In the genomic region with DNA sequence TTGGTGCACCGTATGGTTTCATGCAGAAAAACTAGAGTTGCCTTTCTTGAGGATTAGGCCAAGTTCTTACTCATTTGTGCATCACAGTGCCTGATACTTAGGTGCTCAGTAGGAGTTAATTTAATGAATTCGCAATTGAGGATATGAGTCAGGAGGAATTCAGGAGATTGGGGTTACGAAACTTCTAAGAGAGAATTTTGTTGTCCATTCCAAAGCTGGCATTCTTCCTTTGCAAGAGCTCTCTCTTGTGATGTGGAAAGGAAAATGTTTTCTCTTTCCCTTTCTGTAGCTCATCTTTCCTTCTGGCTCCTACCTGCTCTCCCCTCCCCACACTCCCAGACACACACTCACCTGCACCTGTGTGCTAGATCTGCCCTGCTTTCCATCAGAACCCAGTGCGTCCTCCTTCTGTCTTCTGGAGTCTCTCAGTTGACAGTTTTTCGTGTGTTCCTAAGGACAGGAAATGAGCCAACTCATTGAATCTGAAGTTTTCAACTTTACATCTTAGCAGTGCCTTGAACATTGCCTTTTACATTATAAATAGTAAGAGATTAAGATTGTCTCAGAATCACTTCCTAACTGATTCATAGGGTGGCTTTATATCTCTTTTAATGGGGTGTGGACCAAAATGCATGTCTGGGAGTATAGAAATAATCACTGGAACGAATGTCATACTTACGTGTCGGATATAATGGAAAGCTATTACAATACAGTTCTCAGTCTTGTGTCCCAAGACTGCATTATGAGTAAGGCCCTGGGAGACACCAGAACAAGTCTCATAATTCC, we compare ENCODE assay signal across 14 cellular contexts. TPM values are rescaled to one million over a fixed set of nuclear protein-coding genes. Genes with fewer than 3 reads are reported as not detected.
DNase-seq lines count a peak whose midpoint lies in the region; ATAC-seq, FAIRE-seq and TF ChIP-seq lines count a peak whose summit lies in the region.
"Had no signal": no experiment of that assay in that cellular context is flagged by ENCODE, and none has a peak within 500 bp of the region (broad histone marks: within the 10 kb centered on the region; RNA-seq: fewer than 3 reads in every experiment).

No MANE protein-coding gene starts in this region.

- no peaks in the 10 kb centered on the region for H3K27me3 ChIP-seq in A673 (replicated peaks; ENCODE audit: insufficient read depth, low read depth, low read length, poor library complexity)
- H3K27me3 ChIP-seq in adipocyte (replicated peaks; ENCODE audit: control insufficient read depth, insufficient read depth, low read length): no peaks in the 10 kb centered on the region
- no peaks in the 10 kb centered on the region for H3K27me3 ChIP-seq in HepG2 (ENCODE audit: control insufficient read depth in 1 of 2, insufficient read depth in 2 of 2, low read length in 2 of 2)
- H3K27me3 ChIP-seq: BLaER1, spleen had no signal

- TF ChIP-seq RAD21 in HepG2 (CRISPR knock-in tag; IDR thresholded peaks at IDR 0.05): no peak

- H4K20me1 ChIP-seq in HepG2 (ENCODE audit: insufficient read depth, low read length): no peaks in the 10 kb centered on the region
- H4K20me1 ChIP-seq: BLaER1 had no signal

- H3K36me3 ChIP-seq in A673 (ENCODE audit: insufficient read depth, low read length, poor library complexity, severe bottlenecking) (peaks cover 28% of the 10 kb centered on the region), adipocyte (ENCODE audit: control insufficient read depth, insufficient read depth, low read length, severe bottlenecking) (peaks cover 43% of the 10 kb centered on the region), HepG2 (replicated peaks in 1 of 2; ENCODE audit: control insufficient read depth in 1 of 2, insufficient read depth in 2 of 2, low read length in 2 of 2) (peaks cover 8 to 26% of the 10 kb centered on the region in 2 experiments)

- ATAC-seq in HepG2: no peak
- ATAC-seq: GM12878; stimulated activated naive B cell treated with anti-CD40 and anti-IgM and Interleukin-4, amounts not matched to agents 10 μg/mL and 1 μg/mL and 100 μg/mL, for 72 hours had no signal

- WGBS in HepG2 (ENCODE audit: low lambda C conversion rate): 96% methylated on average over 8 of the region's 8 CpGs

- H3K27me3 Mint-ChIP-seq in HFFc6 (ENCODE audit: insufficient read depth): no peaks in the 10 kb centered on the region
- H3K27me3 Mint-ChIP-seq in activated T-helper 2 cell treated with anti-CD3 and anti-CD28 coated beads, Interferon-gamma antibody, Interleukin-2, Interleukin-4, amounts not matched to agents 10 μg/mL and 5 μg/mL and 100 μg/mL, durations not matched to agents 14 hours and 24 hours and 36 hours (ENCODE audit: low read depth): no peaks in the 10 kb centered on the region
- H3K27me3 Mint-ChIP-seq: activated B cell treated with CpG ODN at 0.5 μM for 24 hours; memory B cell; stimulated activated naive B cell treated with anti-CD40 and anti-IgM and Interleukin-4, amounts not matched to agents 10 μg/mL and 1 μg/mL and 100 μg/mL, for 72 hours had no signal

- POLR2A ChIA-PET in A673 (lab: Charles Lee; ENCODE audit: low non-redundant PET): no interaction called here
- POLR2A ChIA-PET in HepG2 (lab: Yijun Ruan, JAX): no interaction called here

- no peak for FAIRE-seq in HepG2 (lab: Jason Lieb, UNC)
- FAIRE-seq: GM12878 had no signal

- H3K4me3 ChIP-seq in A673 (ENCODE audit: low read depth, low read length, poor library complexity, severe bottlenecking) (peak overlapping the region; percentile 17), adipocyte (ENCODE audit: low read length) (peak overlapping the region; percentile 76), HepG2 (replicated peaks in 1 of 3; ENCODE audit: insufficient read depth in 1 of 3, low read depth in 2 of 3, low read length in 3 of 3) (no peak overlapping the region)
- H3K4me3 ChIP-seq: BLaER1, GM12878, spleen had no signal

- TF ChIP-seq CTCF in A673 (conservative IDR thresholded peaks at IDR 0.05; ENCODE audit: low read depth, low read length): no peak
- TF ChIP-seq CTCF in HFFc6 (IDR thresholded peaks at IDR 0.05): no peak
- TF ChIP-seq CTCF in HepG2 (CRISPR knock-in tag; IDR thresholded peaks at IDR 0.05): no peak

- peak; percentile 91 for DNase-seq in A673 (ENCODE audit: low spot score)
- DNase-seq in HFFc6: peak; percentile 88
- DNase-seq in adipocyte (ENCODE audit: low read depth): peak; percentile 92
- DNase-seq in glomerular visceral epithelial cell (ENCODE audit: extremely low spot score): peak; percentile 64
- DNase-seq in activated T-helper 2 cell treated with anti-CD3 and anti-CD28 coated beads, Interferon-gamma antibody, Interleukin-2, Interleukin-4, amounts not matched to agents 10 μg/mL and 5 μg/mL and 100 μg/mL, durations not matched to agents 14 hours and 24 hours and 36 hours (ENCODE audit: low spot score): no peak
- no peak for DNase-seq in HepG2 (ENCODE audit: low spot score)
- no peak for DNase-seq in NCI-H1417 treated with DMSO at 0.1 percent for 48 hours (lab: John Stamatoyannopoulos, UW)
- no peak for DNase-seq in DMS153 treated with DMSO at 0.1 percent for 48 hours (lab: John Stamatoyannopoulos, UW; ENCODE audit: unreplicated experiment)
- DNase-seq: activated B cell treated with CpG ODN at 0.5 μM for 24 hours; spleen; stimulated activated naive B cell treated with anti-CD40 and anti-IgM and Interleukin-4, amounts not matched to agents 10 μg/mL and 1 μg/mL and 100 μg/mL, for 72 hours had no signal

- peaks cover 19% of the 10 kb centered on the region for H3K4me1 ChIP-seq in A673 (ENCODE audit: insufficient read depth, low read length, poor library complexity, severe bottlenecking)
- peaks cover 17% of the 10 kb centered on the region for H3K4me1 ChIP-seq in adipocyte (ENCODE audit: control insufficient read depth, insufficient read depth, low read length)
- H3K4me1 ChIP-seq in HepG2 (ENCODE audit: insufficient read depth, low read length): peaks cover 12% of the 10 kb centered on the region
- H3K4me1 ChIP-seq: BLaER1 had no signal

- no peaks in the 10 kb centered on the region for H3K79me2 ChIP-seq in HepG2 (ENCODE audit: insufficient read depth, low read length)

- H3K27ac Mint-ChIP-seq in HFFc6: peak overlapping the region; percentile 97
- H3K27ac Mint-ChIP-seq in activated T-helper 2 cell treated with anti-CD3 and anti-CD28 coated beads, Interferon-gamma antibody, Interleukin-2, Interleukin-4, amounts not matched to agents 10 μg/mL and 5 μg/mL and 100 μg/mL, durations not matched to agents 14 hours and 24 hours and 36 hours: no peak overlapping the region
- H3K27ac Mint-ChIP-seq: activated B cell treated with CpG ODN at 0.5 μM for 24 hours; memory B cell; stimulated activated naive B cell treated with anti-CD40 and anti-IgM and Interleukin-4, amounts not matched to agents 10 μg/mL and 1 μg/mL and 100 μg/mL, for 72 hours had no signal

- in situ Hi-C loops in HepG2 (cut with HindIII; ENCODE audit: extremely low pct_ligation_motif_present, low pct_unique_long_range_greater_than_20kb): no loop called here

- H3K9ac ChIP-seq in adipocyte (ENCODE audit: low read length) (peak overlapping the region; percentile 66), HepG2 (ENCODE audit: insufficient read depth, low read depth, low read length) (no peak overlapping the region)
- H3K9ac ChIP-seq: BLaER1 had no signal

- no peaks in the 10 kb centered on the region for H3K9me3 Mint-ChIP-seq in HFFc6
- no peaks in the 10 kb centered on the region for H3K9me3 Mint-ChIP-seq in activated T-helper 2 cell treated with anti-CD3 and anti-CD28 coated beads, Interferon-gamma antibody, Interleukin-2, Interleukin-4, amounts not matched to agents 10 μg/mL and 5 μg/mL and 100 μg/mL, durations not matched to agents 14 hours and 24 hours and 36 hours
- H3K9me3 Mint-ChIP-seq: activated B cell treated with CpG ODN at 0.5 μM for 24 hours, memory B cell had no signal

- TF ChIP-seq POLR2A in HepG2 (IDR thresholded peaks at IDR 0.05; ENCODE audit: insufficient read depth in 1 of 2, low read depth in 2 of 2, low read length in 2 of 2): no peak

- peaks cover 31% of the 10 kb centered on the region for H3K36me3 Mint-ChIP-seq in HFFc6 (ENCODE audit: low read depth)
- peaks cover 42% of the 10 kb centered on the region for H3K36me3 Mint-ChIP-seq in activated T-helper 2 cell treated with anti-CD3 and anti-CD28 coated beads, Interferon-gamma antibody, Interleukin-2, Interleukin-4, amounts not matched to agents 10 μg/mL and 5 μg/mL and 100 μg/mL, durations not matched to agents 14 hours and 24 hours and 36 hours (ENCODE audit: low read depth)

- H3K27ac ChIP-seq in A673 (ENCODE audit: low read depth, low read length, poor library complexity, severe bottlenecking): peak overlapping the region; percentile 77
- no peak overlapping the region for H3K27ac ChIP-seq in HepG2 (ENCODE audit: extremely low read length, insufficient read depth, low read length)
- H3K27ac ChIP-seq: BLaER1, spleen had no signal

- H3K4me1 Mint-ChIP-seq in HFFc6 (ENCODE audit: low read depth): peaks cover 42% of the 10 kb centered on the region
- H3K4me1 Mint-ChIP-seq in activated T-helper 2 cell treated with anti-CD3 and anti-CD28 coated beads, Interferon-gamma antibody, Interleukin-2, Interleukin-4, amounts not matched to agents 10 μg/mL and 5 μg/mL and 100 μg/mL, durations not matched to agents 14 hours and 24 hours and 36 hours (ENCODE audit: low read depth): peaks cover 2% of the 10 kb centered on the region
- H3K4me1 Mint-ChIP-seq: activated B cell treated with CpG ODN at 0.5 μM for 24 hours; memory B cell; stimulated activated naive B cell treated with anti-CD40 and anti-IgM and Interleukin-4, amounts not matched to agents 10 μg/mL and 1 μg/mL and 100 μg/mL, for 72 hours had no signal

- BruUV-seq in A673 (replicated peaks; lab: Mats Ljungman, UMichigan) (no TSS peak), HepG2 (replicated peaks; lab: Mats Ljungman, UMichigan) (no TSS peak)

- CTCF ChIA-PET in A673 (lab: Charles Lee): no interaction called here
- CTCF ChIA-PET in HepG2 (lab: Yijun Ruan, JAX; ENCODE audit: low intra/inter-chr PET ratio, low total read pairs): no interaction called here

- H2AFZ ChIP-seq in HepG2 (ENCODE audit: low read length): no peak overlapping the region

- TF ChIP-seq EP300 in HepG2 (IDR thresholded peaks at IDR 0.05; ENCODE audit: low read depth in 2 of 2, low read length in 2 of 2) (no peak), HepG2 (CRISPR knock-in tag; IDR thresholded peaks at IDR 0.05; ENCODE audit: borderline replicate concordance) (no peak)

- H3K9me3 ChIP-seq in A673 (ENCODE audit: low read depth, low read length, poor library complexity, severe bottlenecking) (no peaks in the 10 kb centered on the region), adipocyte (ENCODE audit: control insufficient read depth, low read length) (no peaks in the 10 kb centered on the region), HepG2 (ENCODE audit: low read length) (no peaks in the 10 kb centered on the region)
- H3K9me3 ChIP-seq: BLaER1, spleen had no signal

- peak overlapping the region; percentile 90 for H3K4me3 Mint-ChIP-seq in HFFc6
- H3K4me3 Mint-ChIP-seq in activated T-helper 2 cell treated with anti-CD3 and anti-CD28 coated beads, Interferon-gamma antibody, Interleukin-2, Interleukin-4, amounts not matched to agents 10 μg/mL and 5 μg/mL and 100 μg/mL, durations not matched to agents 14 hours and 24 hours and 36 hours (ENCODE audit: low read depth): no peak overlapping the region
- H3K4me3 Mint-ChIP-seq: activated B cell treated with CpG ODN at 0.5 μM for 24 hours; memory B cell; stimulated activated naive B cell treated with anti-CD40 and anti-IgM and Interleukin-4, amounts not matched to agents 10 μg/mL and 1 μg/mL and 100 μg/mL, for 72 hours had no signal

- no peak overlapping the region for H3K4me2 ChIP-seq in HepG2 (ENCODE audit: low read depth, low read length)
- H3K4me2 ChIP-seq: BLaER1 had no signal

- intact Hi-C loops in A673 (cut with micrococcal nuclease; ENCODE audit: unreplicated experiment): loop anchor here (2.0 kb wide), 1 partner anchor 27 kb away; the partner anchor contains the start of genes BIVM and POGLUT2
- intact Hi-C loops in activated T-helper 2 cell treated with anti-CD3 and anti-CD28 coated beads, Interferon-gamma antibody, Interleukin-2, Interleukin-4, amounts not matched to agents 10 μg/mL and 5 μg/mL and 100 μg/mL, durations not matched to agents 14 hours and 24 hours and 36 hours (cut with micrococcal nuclease): no loop called here
- intact Hi-C loops in HepG2 (cut with micrococcal nuclease; ENCODE audit: unreplicated experiment): no loop called here

RNA-seq across cellular contexts. Expression of gene ERCC5, which starts 19.7 kb away (rescaled TPM):
- total RNA-seq in A673 (2021) (36.2 and 37.6 TPM in 2 replicates), HepG2 (2016; rRNA removed; fragmentation: Illumina TruSeq; extraction: Trizol) (32.7 and 35.5 TPM in 2 replicates)
- 10 to 100 TPM; 54.1 to 64.4 (median 59.8) TPM for total RNA-seq in HFFc6 (2021; fragmentation: NEBNext Ultra II Directional; extraction: Animal tissue kit (Norgen Biotek cat#: 25700))
- 46.8 and 57.1 TPM in 2 replicates for total RNA-seq in activated T-helper 2 cell treated with anti-CD3 and anti-CD28 coated beads, Interferon-gamma antibody, Interleukin-2, Interleukin-4, amounts not matched to agents 10 μg/mL and 5 μg/mL and 100 μg/mL, durations not matched to agents 14 hours and 24 hours and 36 hours
- total RNA-seq in HepG2 (2016; cell fraction: cytosol; rRNA removed; fragmentation: Illumina TruSeq; extraction: Trizol; ENCODE audit: low read depth): 6.1 and 7.3 TPM in 2 replicates
- 34.4 and 35.7 TPM in 2 replicates for total RNA-seq in HepG2 (2016; cell fraction: insoluble cytoplasmic fraction; rRNA removed; fragmentation: Illumina TruSeq; extraction: Trizol)
- total RNA-seq in HepG2 (2016; cell fraction: membrane; rRNA removed; fragmentation: Illumina TruSeq; extraction: Trizol): 9.1 and 9.9 TPM in 2 replicates
- 39.1 and 44.7 TPM in 2 replicates for total RNA-seq in HepG2 (2016; cell fraction: nucleus; rRNA removed; fragmentation: Illumina TruSeq; extraction: Trizol)
- polyA plus RNA-seq in HepG2 (2011; rRNA removed): 12.9 and 14.5 TPM in 2 replicates
- polyA plus RNA-seq in HepG2 (2011; cell fraction: cytosol; rRNA removed): 3.8 and 6.7 TPM in 2 replicates
- polyA plus RNA-seq in HepG2 (2011; cell fraction: nucleus; rRNA removed): 28.0 and 29.1 TPM in 2 replicates
- 15.7 and 24.5 TPM in 2 replicates for polyA plus RNA-seq in HepG2 (2012)
- polyA plus RNA-seq in HepG2 (2016; cell fraction: cytosol; fragmentation: Illumina TruSeq; extraction: Trizol; ENCODE audit: low read depth): 2.0 and 2.7 TPM in 2 replicates
- 28.3 and 31.2 TPM in 2 replicates for polyA plus RNA-seq in HepG2 (2016; cell fraction: insoluble cytoplasmic fraction; fragmentation: Illumina TruSeq; extraction: Trizol; ENCODE audit: low read depth)
- polyA plus RNA-seq in HepG2 (2016; cell fraction: membrane; fragmentation: Illumina TruSeq; extraction: Trizol; ENCODE audit: low read depth): 3.7 and 4.4 TPM in 2 replicates
- polyA plus RNA-seq in HepG2 (2016; cell fraction: nucleus; fragmentation: Illumina TruSeq; extraction: Trizol; ENCODE audit: insufficient read depth, low read depth): 82.8 and 90.6 TPM in 2 replicates
- 12.6 and 24.1 TPM in 2 replicates for polyA minus RNA-seq in HepG2 (2011; rRNA and poly(A)+ RNA removed; ENCODE audit: low replicate concordance)
- 11.8 and 13.1 TPM in 2 replicates for polyA minus RNA-seq in HepG2 (2011; cell fraction: cytosol; rRNA and poly(A)+ RNA removed)
- polyA minus RNA-seq in HepG2 (2011; cell fraction: nucleus; rRNA and poly(A)+ RNA removed): 31.8 and 49.9 TPM in 2 replicates

RNA-seq across cellular contexts. Expression of gene BIVM, which starts 27.2 kb away (rescaled TPM):
- total RNA-seq in A673 (2021): 19.5 and 21.9 TPM in 2 replicates
- 10 to 100 TPM; 16.6 to 24.0 (median 18.9) TPM for total RNA-seq in HFFc6 (2021; fragmentation: NEBNext Ultra II Directional; extraction: Animal tissue kit (Norgen Biotek cat#: 25700))
- 33.3 and 33.8 TPM in 2 replicates for total RNA-seq in activated T-helper 2 cell treated with anti-CD3 and anti-CD28 coated beads, Interferon-gamma antibody, Interleukin-2, Interleukin-4, amounts not matched to agents 10 μg/mL and 5 μg/mL and 100 μg/mL, durations not matched to agents 14 hours and 24 hours and 36 hours
- total RNA-seq in HepG2 (2016; rRNA removed; fragmentation: Illumina TruSeq; extraction: Trizol): 13.9 and 15.8 TPM in 2 replicates
- total RNA-seq in HepG2 (2016; cell fraction: cytosol; rRNA removed; fragmentation: Illumina TruSeq; extraction: Trizol; ENCODE audit: low read depth): 5.6 and 6.3 TPM in 2 replicates
- 15.3 and 16.6 TPM in 2 replicates for total RNA-seq in HepG2 (2016; cell fraction: insoluble cytoplasmic fraction; rRNA removed; fragmentation: Illumina TruSeq; extraction: Trizol)
- 14.6 and 15.0 TPM in 2 replicates for total RNA-seq in HepG2 (2016; cell fraction: membrane; rRNA removed; fragmentation: Illumina TruSeq; extraction: Trizol)
- 20.6 and 23.4 TPM in 2 replicates for total RNA-seq in HepG2 (2016; cell fraction: nucleus; rRNA removed; fragmentation: Illumina TruSeq; extraction: Trizol)
- 8.9 and 10.4 TPM in 2 replicates for polyA plus RNA-seq in HepG2 (2011; rRNA removed)
- polyA plus RNA-seq in HepG2 (2011; cell fraction: cytosol; rRNA removed): 3.3 and 5.3 TPM in 2 replicates
- 12.2 and 14.7 TPM in 2 replicates for polyA plus RNA-seq in HepG2 (2011; cell fraction: nucleus; rRNA removed)
- 7.7 and 11.4 TPM in 2 replicates for polyA plus RNA-seq in HepG2 (2012)
- 2.3 and 2.5 TPM in 2 replicates for polyA plus RNA-seq in HepG2 (2016; cell fraction: cytosol; fragmentation: Illumina TruSeq; extraction: Trizol; ENCODE audit: low read depth)
- 16.5 and 17.6 TPM in 2 replicates for polyA plus RNA-seq in HepG2 (2016; cell fraction: insoluble cytoplasmic fraction; fragmentation: Illumina TruSeq; extraction: Trizol; ENCODE audit: low read depth)
- polyA plus RNA-seq in HepG2 (2016; cell fraction: membrane; fragmentation: Illumina TruSeq; extraction: Trizol; ENCODE audit: low read depth): 8.4 and 9.0 TPM in 2 replicates
- polyA plus RNA-seq in HepG2 (2016; cell fraction: nucleus; fragmentation: Illumina TruSeq; extraction: Trizol; ENCODE audit: insufficient read depth, low read depth): 42.9 and 44.2 TPM in 2 replicates
- 2.6 and 3.1 TPM in 2 replicates for polyA minus RNA-seq in HepG2 (2011; rRNA and poly(A)+ RNA removed; ENCODE audit: low replicate concordance)
- polyA minus RNA-seq in HepG2 (2011; cell fraction: cytosol; rRNA and poly(A)+ RNA removed): 4.2 and 5.6 TPM in 2 replicates
- 28.7 and 30.5 TPM in 2 replicates for polyA minus RNA-seq in HepG2 (2011; cell fraction: nucleus; rRNA and poly(A)+ RNA removed)

RNA-seq across cellular contexts. Expression of gene POGLUT2, which starts 27.3 kb away (rescaled TPM):
- total RNA-seq in A673 (2021) (10.8 and 12.0 TPM in 2 replicates), HepG2 (2016; rRNA removed; fragmentation: Illumina TruSeq; extraction: Trizol) (15.4 and 26.1 TPM in 2 replicates)
- 10 to 100 TPM; 12.0 to 26.8 (median 13.8) TPM for total RNA-seq in HFFc6 (2021; fragmentation: NEBNext Ultra II Directional; extraction: Animal tissue kit (Norgen Biotek cat#: 25700))
- 13.6 and 13.7 TPM in 2 replicates for total RNA-seq in activated T-helper 2 cell treated with anti-CD3 and anti-CD28 coated beads, Interferon-gamma antibody, Interleukin-2, Interleukin-4, amounts not matched to agents 10 μg/mL and 5 μg/mL and 100 μg/mL, durations not matched to agents 14 hours and 24 hours and 36 hours
- total RNA-seq in HepG2 (2016; cell fraction: cytosol; rRNA removed; fragmentation: Illumina TruSeq; extraction: Trizol; ENCODE audit: low read depth): 3.0 and 3.3 TPM in 2 replicates
- 16.7 and 25.6 TPM in 2 replicates for total RNA-seq in HepG2 (2016; cell fraction: insoluble cytoplasmic fraction; rRNA removed; fragmentation: Illumina TruSeq; extraction: Trizol)
- total RNA-seq in HepG2 (2016; cell fraction: membrane; rRNA removed; fragmentation: Illumina TruSeq; extraction: Trizol): 6.6 and 8.3 TPM in 2 replicates
- 23.7 and 29.5 TPM in 2 replicates for total RNA-seq in HepG2 (2016; cell fraction: nucleus; rRNA removed; fragmentation: Illumina TruSeq; extraction: Trizol)
- 14.7 and 18.0 TPM in 2 replicates for polyA plus RNA-seq in HepG2 (2011; rRNA removed)
- polyA plus RNA-seq in HepG2 (2011; cell fraction: cytosol; rRNA removed): 12.5 and 15.5 TPM in 2 replicates
- polyA plus RNA-seq in HepG2 (2011; cell fraction: nucleus; rRNA removed): 6.6 and 7.4 TPM in 2 replicates
- polyA plus RNA-seq in HepG2 (2012): 16.7 and 18.1 TPM in 2 replicates
- 3.6 and 3.9 TPM in 2 replicates for polyA plus RNA-seq in HepG2 (2016; cell fraction: cytosol; fragmentation: Illumina TruSeq; extraction: Trizol; ENCODE audit: low read depth)
- 18.3 and 18.8 TPM in 2 replicates for polyA plus RNA-seq in HepG2 (2016; cell fraction: insoluble cytoplasmic fraction; fragmentation: Illumina TruSeq; extraction: Trizol; ENCODE audit: low read depth)
- 4.8 and 5.6 TPM in 2 replicates for polyA plus RNA-seq in HepG2 (2016; cell fraction: membrane; fragmentation: Illumina TruSeq; extraction: Trizol; ENCODE audit: low read depth)
- polyA plus RNA-seq in HepG2 (2016; cell fraction: nucleus; fragmentation: Illumina TruSeq; extraction: Trizol; ENCODE audit: insufficient read depth, low read depth): 34.9 and 35.5 TPM in 2 replicates
- polyA minus RNA-seq in HepG2 (2011; rRNA and poly(A)+ RNA removed; ENCODE audit: low replicate concordance): 8.4 and 9.1 TPM in 2 replicates
- polyA minus RNA-seq in HepG2 (2011; cell fraction: cytosol; rRNA and poly(A)+ RNA removed): 10.4 and 10.7 TPM in 2 replicates
- 11.2 and 16.7 TPM in 2 replicates for polyA minus RNA-seq in HepG2 (2011; cell fraction: nucleus; rRNA and poly(A)+ RNA removed)

RNA-seq across cellular contexts. Expression of gene TEX30, which starts 52.5 kb away (rescaled TPM):
- total RNA-seq in A673 (2021) (29.8 and 44.1 TPM in 2 replicates), HepG2 (2016; rRNA removed; fragmentation: Illumina TruSeq; extraction: Trizol) (0.60 and 1.2 TPM in 2 replicates)
- 10 to 100 TPM in 5 of 6 experiments, 1 to 10 TPM in 1; 9.0 to 19.4 (median 16.2) TPM for total RNA-seq in HFFc6 (2021; fragmentation: NEBNext Ultra II Directional; extraction: Animal tissue kit (Norgen Biotek cat#: 25700))
- 54.8 and 58.9 TPM in 2 replicates for total RNA-seq in activated T-helper 2 cell treated with anti-CD3 and anti-CD28 coated beads, Interferon-gamma antibody, Interleukin-2, Interleukin-4, amounts not matched to agents 10 μg/mL and 5 μg/mL and 100 μg/mL, durations not matched to agents 14 hours and 24 hours and 36 hours
- 0.79 and 1.0 TPM in 2 replicates for total RNA-seq in HepG2 (2016; cell fraction: cytosol; rRNA removed; fragmentation: Illumina TruSeq; extraction: Trizol; ENCODE audit: low read depth)
- total RNA-seq in HepG2 (2016; cell fraction: insoluble cytoplasmic fraction; rRNA removed; fragmentation: Illumina TruSeq; extraction: Trizol): 0.78 and 0.95 TPM in 2 replicates
- total RNA-seq in HepG2 (2016; cell fraction: membrane; rRNA removed; fragmentation: Illumina TruSeq; extraction: Trizol): 0.59 and 0.65 TPM in 2 replicates
- total RNA-seq in HepG2 (2016; cell fraction: nucleus; rRNA removed; fragmentation: Illumina TruSeq; extraction: Trizol): 0.62 and 0.88 TPM in 2 replicates
- 0.77 and 1.2 TPM in 2 replicates for polyA plus RNA-seq in HepG2 (2011; rRNA removed)
- polyA plus RNA-seq in HepG2 (2011; cell fraction: cytosol; rRNA removed): 0.36 and 0.62 TPM in 2 replicates
- 0.45 and 0.53 TPM in 2 replicates for polyA plus RNA-seq in HepG2 (2011; cell fraction: nucleus; rRNA removed)
- polyA plus RNA-seq in HepG2 (2012): 0.52 and 1.1 TPM in 2 replicates
- 0.61 and 0.65 TPM in 2 replicates for polyA plus RNA-seq in HepG2 (2016; cell fraction: cytosol; fragmentation: Illumina TruSeq; extraction: Trizol; ENCODE audit: low read depth)
- 0.69 and 0.93 TPM in 2 replicates for polyA plus RNA-seq in HepG2 (2016; cell fraction: insoluble cytoplasmic fraction; fragmentation: Illumina TruSeq; extraction: Trizol; ENCODE audit: low read depth)
- polyA plus RNA-seq in HepG2 (2016; cell fraction: membrane; fragmentation: Illumina TruSeq; extraction: Trizol; ENCODE audit: low read depth): 0.56 and 1.1 TPM in 2 replicates
- polyA plus RNA-seq in HepG2 (2016; cell fraction: nucleus; fragmentation: Illumina TruSeq; extraction: Trizol; ENCODE audit: insufficient read depth, low read depth): 2.1 and 3.0 TPM in 2 replicates
- 0.14 and 3.6 TPM in 2 replicates for polyA minus RNA-seq in HepG2 (2011; rRNA and poly(A)+ RNA removed; ENCODE audit: low replicate concordance)
- polyA minus RNA-seq in HepG2 (2011; cell fraction: cytosol; rRNA and poly(A)+ RNA removed): not detected in 2 replicates
- 0.26 and 0.75 TPM in 2 replicates for polyA minus RNA-seq in HepG2 (2011; cell fraction: nucleus; rRNA and poly(A)+ RNA removed)

Comparison
In these comparisons a context has a peak if more than half of its experiments do, and no peak if none do; other contexts are left out.
1. DNase-seq: peak in A673 (single experiment), HFFc6 (single experiment), adipocyte (single experiment) and glomerular visceral epithelial cell (single experiment); none in activated T-helper 2 cell treated with anti-CD3 and anti-CD28 coated beads, Interferon-gamma antibody, Interleukin-2, Interleukin-4, amounts not matched to agents 10 μg/mL and 5 μg/mL and 100 μg/mL, durations not matched to agents 14 hours and 24 hours and 36 hours (single experiment), HepG2 (single experiment), NCI-H1417 treated with DMSO at 0.1 percent for 48 hours (single experiment) and DMS153 treated with DMSO at 0.1 percent for 48 hours (single experiment).
2. H3K4me3 ChIP-seq: peak in A673 (single experiment) and adipocyte (single experiment); none in HepG2 (0 of 3).